Comparison of ENCODE assay signal across 1 cellular context in the genomic region with DNA sequence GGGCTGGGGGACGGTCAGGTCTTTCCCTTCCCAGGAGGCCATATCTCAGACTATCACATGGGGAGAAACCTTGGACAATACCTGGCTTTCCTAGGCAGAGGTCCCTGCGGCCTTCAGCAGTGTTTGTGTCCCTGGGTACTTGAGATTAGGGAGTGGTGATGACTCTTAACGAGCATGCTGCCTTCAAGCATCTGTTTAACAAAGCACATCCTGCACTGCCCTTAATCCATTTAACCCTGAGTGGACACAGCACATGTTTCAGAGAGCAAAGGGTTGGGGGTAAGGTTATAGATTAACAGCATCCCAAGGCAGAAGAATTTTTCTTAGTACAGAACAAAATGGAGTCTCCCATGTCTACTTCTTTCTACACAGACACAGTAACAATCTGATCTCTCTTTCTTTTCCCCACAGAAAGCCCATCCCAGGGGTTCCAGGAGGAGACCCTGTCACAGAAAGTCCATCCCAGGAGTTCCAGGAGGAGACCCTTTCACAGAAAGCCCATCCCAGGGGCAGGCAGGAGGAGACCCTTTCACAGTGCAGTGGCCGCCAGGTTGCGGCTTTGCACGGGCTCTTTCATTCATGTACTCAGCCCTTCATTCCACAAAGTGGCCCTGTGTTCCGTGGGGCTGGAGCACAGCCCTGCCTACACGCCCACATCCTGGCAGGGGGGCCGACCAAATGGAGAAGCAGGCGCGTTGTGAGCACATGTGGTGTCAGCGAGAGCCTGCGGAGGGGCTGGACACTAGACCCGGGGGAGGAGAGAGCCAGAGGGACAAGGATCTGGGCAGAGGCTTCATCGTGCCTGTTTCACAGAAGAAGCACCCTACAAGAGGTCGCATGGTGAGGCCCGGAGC.
TF ChIP-seq lines count a peak whose summit lies in the region.
"Not testable (repeated sequence)": the region's sequence is repeated elsewhere in the genome, so short reads cannot be mapped to it uniquely, and the experiment has no call there.

No MANE protein-coding gene starts in this region.

TF ChIP-seq in HepG2, 621 proteins besides CTCF, POLR2A, EP300 and RAD21:
- TF ChIP-seq SOX5 (CRISPR knock-in tag; IDR thresholded peaks at IDR 0.05; ENCODE audit: borderline replicate concordance) (0 out of 2 replicates have a peak, but pooled peaks have one; percentile 22), KAT8 (CRISPR knock-in tag; IDR thresholded peaks at IDR 0.05) (0 out of 2 replicates have a peak, but pooled peaks have one; percentile 40), HDAC2 (CRISPR knock-in tag; IDR thresholded peaks at IDR 0.05) (0 out of 2 replicates have a peak, but pooled peaks have one; percentile 24), MIXL1 (CRISPR knock-in tag; IDR thresholded peaks at IDR 0.05) (peak; percentile 70; the same call in 1 of the 2 replicates), SOX13 (CRISPR knock-in tag; conservative IDR thresholded peaks at IDR 0.05 in 1 of 2, IDR thresholded peaks at IDR 0.05 in 1 of 2) (0 out of 4 replicates have a peak, but pooled peaks of 1 of the 2 experiments have one; percentile 29), ZBTB38 (CRISPR knock-in tag; IDR thresholded peaks at IDR 0.05) (0 out of 2 replicates have a peak, but pooled peaks have one; percentile 30), ZNF652 (CRISPR knock-in tag; IDR thresholded peaks at IDR 0.05; ENCODE audit: borderline replicate concordance, low read depth) (peak; percentile 90), DMAP1 (CRISPR knock-in tag; IDR thresholded peaks at IDR 0.05) (0 out of 2 replicates have a peak, but pooled peaks have one; percentile 24), AGO2 (optimal IDR thresholded peaks at IDR 0.05; ENCODE audit: low read depth, low read length) (peak; percentile 50), GATAD2A (CRISPR knock-in tag; IDR thresholded peaks at IDR 0.05) (0 out of 2 replicates have a peak, but pooled peaks have one; percentile 23)
- TF ChIP-seq, protein P1, sequence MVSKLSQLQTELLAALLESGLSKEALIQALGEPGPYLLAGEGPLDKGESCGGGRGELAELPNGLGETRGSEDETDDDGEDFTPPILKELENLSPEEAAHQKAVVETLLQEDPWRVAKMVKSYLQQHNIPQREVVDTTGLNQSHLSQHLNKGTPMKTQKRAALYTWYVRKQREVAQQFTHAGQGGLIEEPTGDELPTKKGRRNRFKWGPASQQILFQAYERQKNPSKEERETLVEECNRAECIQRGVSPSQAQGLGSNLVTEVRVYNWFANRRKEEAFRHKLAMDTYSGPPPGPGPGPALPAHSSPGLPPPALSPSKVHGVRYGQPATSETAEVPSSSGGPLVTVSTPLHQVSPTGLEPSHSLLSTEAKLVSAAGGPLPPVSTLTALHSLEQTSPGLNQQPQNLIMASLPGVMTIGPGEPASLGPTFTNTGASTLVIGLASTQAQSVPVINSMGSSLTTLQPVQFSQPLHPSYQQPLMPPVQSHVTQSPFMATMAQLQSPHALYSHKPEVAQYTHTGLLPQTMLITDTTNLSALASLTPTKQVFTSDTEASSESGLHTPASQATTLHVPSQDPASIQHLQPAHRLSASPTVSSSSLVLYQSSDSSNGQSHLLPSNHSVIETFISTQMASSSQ (IDR thresholded peaks at IDR 0.05; ENCODE audit: low read depth), result peak; percentile 30; the same call in 1 of the 2 replicates
- TF ChIP-seq, protein P1 (CRISPR knock-in tag; IDR thresholded peaks at IDR 0.05; ENCODE audit: borderline replicate concordance), result not testable (repeated sequence)
- TF ChIP-seq, protein P2, sequence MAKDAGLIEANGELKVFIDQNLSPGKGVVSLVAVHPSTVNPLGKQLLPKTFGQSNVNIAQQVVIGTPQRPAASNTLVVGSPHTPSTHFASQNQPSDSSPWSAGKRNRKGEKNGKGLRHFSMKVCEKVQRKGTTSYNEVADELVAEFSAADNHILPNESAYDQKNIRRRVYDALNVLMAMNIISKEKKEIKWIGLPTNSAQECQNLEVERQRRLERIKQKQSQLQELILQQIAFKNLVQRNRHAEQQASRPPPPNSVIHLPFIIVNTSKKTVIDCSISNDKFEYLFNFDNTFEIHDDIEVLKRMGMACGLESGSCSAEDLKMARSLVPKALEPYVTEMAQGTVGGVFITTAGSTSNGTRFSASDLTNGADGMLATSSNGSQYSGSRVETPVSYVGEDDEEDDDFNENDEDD (CRISPR knock-in tag; IDR thresholded peaks at IDR 0.05; ENCODE audit: borderline replicate concordance), result 0 out of 2 replicates have a peak, but pooled peaks have one; percentile 20
- TF ChIP-seq, protein P3, sequence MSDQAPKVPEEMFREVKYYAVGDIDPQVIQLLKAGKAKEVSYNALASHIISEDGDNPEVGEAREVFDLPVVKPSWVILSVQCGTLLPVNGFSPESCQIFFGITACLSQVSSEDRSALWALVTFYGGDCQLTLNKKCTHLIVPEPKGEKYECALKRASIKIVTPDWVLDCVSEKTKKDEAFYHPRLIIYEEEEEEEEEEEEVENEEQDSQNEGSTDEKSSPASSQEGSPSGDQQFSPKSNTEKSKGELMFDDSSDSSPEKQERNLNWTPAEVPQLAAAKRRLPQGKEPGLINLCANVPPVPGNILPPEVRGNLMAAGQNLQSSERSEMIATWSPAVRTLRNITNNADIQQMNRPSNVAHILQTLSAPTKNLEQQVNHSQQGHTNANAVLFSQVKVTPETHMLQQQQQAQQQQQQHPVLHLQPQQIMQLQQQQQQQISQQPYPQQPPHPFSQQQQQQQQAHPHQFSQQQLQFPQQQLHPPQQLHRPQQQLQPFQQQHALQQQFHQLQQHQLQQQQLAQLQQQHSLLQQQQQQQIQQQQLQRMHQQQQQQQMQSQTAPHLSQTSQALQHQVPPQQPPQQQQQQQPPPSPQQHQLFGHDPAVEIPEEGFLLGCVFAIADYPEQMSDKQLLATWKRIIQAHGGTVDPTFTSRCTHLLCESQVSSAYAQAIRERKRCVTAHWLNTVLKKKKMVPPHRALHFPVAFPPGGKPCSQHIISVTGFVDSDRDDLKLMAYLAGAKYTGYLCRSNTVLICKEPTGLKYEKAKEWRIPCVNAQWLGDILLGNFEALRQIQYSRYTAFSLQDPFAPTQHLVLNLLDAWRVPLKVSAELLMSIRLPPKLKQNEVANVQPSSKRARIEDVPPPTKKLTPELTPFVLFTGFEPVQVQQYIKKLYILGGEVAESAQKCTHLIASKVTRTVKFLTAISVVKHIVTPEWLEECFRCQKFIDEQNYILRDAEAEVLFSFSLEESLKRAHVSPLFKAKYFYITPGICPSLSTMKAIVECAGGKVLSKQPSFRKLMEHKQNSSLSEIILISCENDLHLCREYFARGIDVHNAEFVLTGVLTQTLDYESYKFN (CRISPR knock-in tag; conservative IDR thresholded peaks at IDR 0.05), result peak; percentile 52; the same call in 1 of the 2 replicates
- TF ChIP-seq SOX13 (IDR thresholded peaks at IDR 0.05), result not testable (repeated sequence)
- TF ChIP-seq, protein P4, sequence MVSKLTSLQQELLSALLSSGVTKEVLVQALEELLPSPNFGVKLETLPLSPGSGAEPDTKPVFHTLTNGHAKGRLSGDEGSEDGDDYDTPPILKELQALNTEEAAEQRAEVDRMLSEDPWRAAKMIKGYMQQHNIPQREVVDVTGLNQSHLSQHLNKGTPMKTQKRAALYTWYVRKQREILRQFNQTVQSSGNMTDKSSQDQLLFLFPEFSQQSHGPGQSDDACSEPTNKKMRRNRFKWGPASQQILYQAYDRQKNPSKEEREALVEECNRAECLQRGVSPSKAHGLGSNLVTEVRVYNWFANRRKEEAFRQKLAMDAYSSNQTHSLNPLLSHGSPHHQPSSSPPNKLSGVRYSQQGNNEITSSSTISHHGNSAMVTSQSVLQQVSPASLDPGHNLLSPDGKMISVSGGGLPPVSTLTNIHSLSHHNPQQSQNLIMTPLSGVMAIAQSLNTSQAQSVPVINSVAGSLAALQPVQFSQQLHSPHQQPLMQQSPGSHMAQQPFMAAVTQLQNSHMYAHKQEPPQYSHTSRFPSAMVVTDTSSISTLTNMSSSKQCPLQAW (CRISPR knock-in tag; IDR thresholded peaks at IDR 0.05), result 0 out of 2 replicates have a peak, but pooled peaks have one; percentile 39
- TF ChIP-seq, protein P5, sequence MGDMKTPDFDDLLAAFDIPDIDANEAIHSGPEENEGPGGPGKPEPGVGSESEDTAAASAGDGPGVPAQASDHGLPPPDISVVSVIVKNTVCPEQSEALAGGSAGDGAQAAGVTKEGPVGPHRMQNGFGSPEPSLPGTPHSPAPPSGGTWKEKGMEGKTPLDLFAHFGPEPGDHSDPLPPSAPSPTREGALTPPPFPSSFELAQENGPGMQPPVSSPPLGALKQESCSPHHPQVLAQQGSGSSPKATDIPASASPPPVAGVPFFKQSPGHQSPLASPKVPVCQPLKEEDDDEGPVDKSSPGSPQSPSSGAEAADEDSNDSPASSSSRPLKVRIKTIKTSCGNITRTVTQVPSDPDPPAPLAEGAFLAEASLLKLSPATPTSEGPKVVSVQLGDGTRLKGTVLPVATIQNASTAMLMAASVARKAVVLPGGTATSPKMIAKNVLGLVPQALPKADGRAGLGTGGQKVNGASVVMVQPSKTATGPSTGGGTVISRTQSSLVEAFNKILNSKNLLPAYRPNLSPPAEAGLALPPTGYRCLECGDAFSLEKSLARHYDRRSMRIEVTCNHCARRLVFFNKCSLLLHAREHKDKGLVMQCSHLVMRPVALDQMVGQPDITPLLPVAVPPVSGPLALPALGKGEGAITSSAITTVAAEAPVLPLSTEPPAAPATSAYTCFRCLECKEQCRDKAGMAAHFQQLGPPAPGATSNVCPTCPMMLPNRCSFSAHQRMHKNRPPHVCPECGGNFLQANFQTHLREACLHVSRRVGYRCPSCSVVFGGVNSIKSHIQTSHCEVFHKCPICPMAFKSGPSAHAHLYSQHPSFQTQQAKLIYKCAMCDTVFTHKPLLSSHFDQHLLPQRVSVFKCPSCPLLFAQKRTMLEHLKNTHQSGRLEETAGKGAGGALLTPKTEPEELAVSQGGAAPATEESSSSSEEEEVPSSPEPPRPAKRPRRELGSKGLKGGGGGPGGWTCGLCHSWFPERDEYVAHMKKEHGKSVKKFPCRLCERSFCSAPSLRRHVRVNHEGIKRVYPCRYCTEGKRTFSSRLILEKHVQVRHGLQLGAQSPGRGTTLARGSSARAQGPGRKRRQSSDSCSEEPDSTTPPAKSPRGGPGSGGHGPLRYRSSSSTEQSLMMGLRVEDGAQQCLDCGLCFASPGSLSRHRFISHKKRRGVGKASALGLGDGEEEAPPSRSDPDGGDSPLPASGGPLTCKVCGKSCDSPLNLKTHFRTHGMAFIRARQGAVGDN (CRISPR knock-in tag; IDR thresholded peaks at IDR 0.05), result peak; percentile 79
- TF ChIP-seq, protein P6, sequence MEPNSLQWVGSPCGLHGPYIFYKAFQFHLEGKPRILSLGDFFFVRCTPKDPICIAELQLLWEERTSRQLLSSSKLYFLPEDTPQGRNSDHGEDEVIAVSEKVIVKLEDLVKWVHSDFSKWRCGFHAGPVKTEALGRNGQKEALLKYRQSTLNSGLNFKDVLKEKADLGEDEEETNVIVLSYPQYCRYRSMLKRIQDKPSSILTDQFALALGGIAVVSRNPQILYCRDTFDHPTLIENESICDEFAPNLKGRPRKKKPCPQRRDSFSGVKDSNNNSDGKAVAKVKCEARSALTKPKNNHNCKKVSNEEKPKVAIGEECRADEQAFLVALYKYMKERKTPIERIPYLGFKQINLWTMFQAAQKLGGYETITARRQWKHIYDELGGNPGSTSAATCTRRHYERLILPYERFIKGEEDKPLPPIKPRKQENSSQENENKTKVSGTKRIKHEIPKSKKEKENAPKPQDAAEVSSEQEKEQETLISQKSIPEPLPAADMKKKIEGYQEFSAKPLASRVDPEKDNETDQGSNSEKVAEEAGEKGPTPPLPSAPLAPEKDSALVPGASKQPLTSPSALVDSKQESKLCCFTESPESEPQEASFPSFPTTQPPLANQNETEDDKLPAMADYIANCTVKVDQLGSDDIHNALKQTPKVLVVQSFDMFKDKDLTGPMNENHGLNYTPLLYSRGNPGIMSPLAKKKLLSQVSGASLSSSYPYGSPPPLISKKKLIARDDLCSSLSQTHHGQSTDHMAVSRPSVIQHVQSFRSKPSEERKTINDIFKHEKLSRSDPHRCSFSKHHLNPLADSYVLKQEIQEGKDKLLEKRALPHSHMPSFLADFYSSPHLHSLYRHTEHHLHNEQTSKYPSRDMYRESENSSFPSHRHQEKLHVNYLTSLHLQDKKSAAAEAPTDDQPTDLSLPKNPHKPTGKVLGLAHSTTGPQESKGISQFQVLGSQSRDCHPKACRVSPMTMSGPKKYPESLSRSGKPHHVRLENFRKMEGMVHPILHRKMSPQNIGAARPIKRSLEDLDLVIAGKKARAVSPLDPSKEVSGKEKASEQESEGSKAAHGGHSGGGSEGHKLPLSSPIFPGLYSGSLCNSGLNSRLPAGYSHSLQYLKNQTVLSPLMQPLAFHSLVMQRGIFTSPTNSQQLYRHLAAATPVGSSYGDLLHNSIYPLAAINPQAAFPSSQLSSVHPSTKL (CRISPR knock-in tag; IDR thresholded peaks at IDR 0.05), result peak; percentile 39; the same call in 1 of the 2 replicates
TF ChIP-seq in HepG2: peak in this region for 16; not testable (repeated sequence) for 605.
